8 cellular contexts compared by ENCODE assay signal in genomic region chr17:998111-998510, GRCh38. TPM values are rescaled to one million over a fixed set of nuclear protein-coding genes. Genes with fewer than 3 reads are reported as not detected.
DNase-seq lines count a peak whose midpoint lies in the region; ATAC-seq and TF ChIP-seq lines count a peak whose summit lies in the region.

No MANE protein-coding gene starts in this region.

- H3K27me3 ChIP-seq in iPS-15b (ENCODE audit: control insufficient read depth, insufficient read depth, low read length): no peaks in the 10 kb centered on the region
- H3K27me3 ChIP-seq in stomach: no peaks in the 10 kb centered on the region

- H3K4me1 ChIP-seq in iPS-15b (ENCODE audit: control insufficient read depth, insufficient read depth, low read length) (peaks cover 2% of the 10 kb centered on the region), stomach (peaks cover 45 to 67% (median 60%) of the 10 kb centered on the region in 4 donors)

- peaks cover 22% of the 10 kb centered on the region for H3K9me3 Mint-ChIP-seq in activated naive CD4-positive, alpha-beta T cell treated with anti-CD3 and anti-CD28 coated beads, Interleukin-2, amount 10 ng/mL, durations not matched to agents 7 days and 5 days
- H3K9me3 Mint-ChIP-seq in activated CD8-positive, alpha-beta T cell treated with anti-CD3 and anti-CD28 coated beads, Interleukin-2, amount 10 ng/mL, durations not matched to agents 7 days and 5 days (ENCODE audit: insufficient read depth): peaks cover 11% of the 10 kb centered on the region

- peaks cover 25% of the 10 kb centered on the region for H3K36me3 Mint-ChIP-seq in activated naive CD4-positive, alpha-beta T cell treated with anti-CD3 and anti-CD28 coated beads, Interleukin-2, amount 10 ng/mL, durations not matched to agents 7 days and 5 days
- peaks cover 33% of the 10 kb centered on the region for H3K36me3 Mint-ChIP-seq in activated CD8-positive, alpha-beta T cell treated with anti-CD3 and anti-CD28 coated beads, Interleukin-2, amount 10 ng/mL, durations not matched to agents 7 days and 5 days (ENCODE audit: low read depth)

- WGBS in stomach, 5 donors: 15 to 35% (median 25%) methylated on average over 2 of the region's 2 CpGs

- peaks cover 6% of the 10 kb centered on the region for H3K27me3 Mint-ChIP-seq in activated naive CD4-positive, alpha-beta T cell treated with anti-CD3 and anti-CD28 coated beads, Interleukin-2, amount 10 ng/mL, durations not matched to agents 7 days and 5 days
- H3K27me3 Mint-ChIP-seq in activated CD8-positive, alpha-beta T cell treated with anti-CD3 and anti-CD28 coated beads, Interleukin-2, amount 10 ng/mL, durations not matched to agents 7 days and 5 days (ENCODE audit: low read depth): no peaks in the 10 kb centered on the region

- CTCF ChIA-PET in activated naive CD4-positive, alpha-beta T cell treated with anti-CD3 and anti-CD28 coated beads, Interleukin-2, amount 10 ng/mL, durations not matched to agents 7 days and 5 days (lab: Charles Lee): interaction anchor here (1.7 kb wide), 2 partner anchors 58 to 203 kb away, joined by 9 to 11 read pairs; no protein-coding TSS in a partner anchor
- CTCF ChIA-PET in activated CD8-positive, alpha-beta T cell treated with anti-CD3 and anti-CD28 coated beads, Interleukin-2, amount 10 ng/mL, durations not matched to agents 7 days and 5 days (lab: Charles Lee): interaction anchor here (1.3 to 4.7 kb wide), 5 partner anchors 9 to 586 kb away, joined by 4 to 47 read pairs (median 9); partner anchors contain the start of genes GLOD4, MRM3 and NXN

- peaks cover 28% of the 10 kb centered on the region for H3K4me1 Mint-ChIP-seq in activated naive CD4-positive, alpha-beta T cell treated with anti-CD3 and anti-CD28 coated beads, Interleukin-2, amount 10 ng/mL, durations not matched to agents 7 days and 5 days
- peaks cover 23% of the 10 kb centered on the region for H3K4me1 Mint-ChIP-seq in activated CD8-positive, alpha-beta T cell treated with anti-CD3 and anti-CD28 coated beads, Interleukin-2, amount 10 ng/mL, durations not matched to agents 7 days and 5 days (ENCODE audit: low read depth)

- H3K27ac Mint-ChIP-seq in activated naive CD4-positive, alpha-beta T cell treated with anti-CD3 and anti-CD28 coated beads, Interleukin-2, amount 10 ng/mL, durations not matched to agents 7 days and 5 days: peak overlapping the region; percentile 78
- H3K27ac Mint-ChIP-seq in activated CD8-positive, alpha-beta T cell treated with anti-CD3 and anti-CD28 coated beads, Interleukin-2, amount 10 ng/mL, durations not matched to agents 7 days and 5 days: peak overlapping the region; percentile 95

- TF ChIP-seq EP300 in stomach (IDR thresholded peaks at IDR 0.05): no peak

- intact Hi-C loops in stomach (cut with DNase I; ENCODE audit: low total_unique reads): no loop called here

- peaks cover 19% of the 10 kb centered on the region for H3K36me3 ChIP-seq in iPS-15b (ENCODE audit: control insufficient read depth, insufficient read depth, low read length)
- peaks cover 31 to 39% (median 38%) of the 10 kb centered on the region in 4 donors for H3K36me3 ChIP-seq in stomach

- H3K9me3 ChIP-seq in iPS-15b (ENCODE audit: control insufficient read depth, insufficient read depth, low read length) (no peaks in the 10 kb centered on the region), stomach (no peaks in the 10 kb centered on the region)

- no peak for TF ChIP-seq CTCF in stomach (IDR thresholded peaks at IDR 0.05)

- peak overlapping the region; percentile 98 for H3K4me3 Mint-ChIP-seq in activated naive CD4-positive, alpha-beta T cell treated with anti-CD3 and anti-CD28 coated beads, Interleukin-2, amount 10 ng/mL, durations not matched to agents 7 days and 5 days
- peak overlapping the region; percentile 89 for H3K4me3 Mint-ChIP-seq in activated CD8-positive, alpha-beta T cell treated with anti-CD3 and anti-CD28 coated beads, Interleukin-2, amount 10 ng/mL, durations not matched to agents 7 days and 5 days

- no peak overlapping the region for H3K9ac ChIP-seq in iPS-15b (ENCODE audit: low read depth, low read length)

- H3K4me3 ChIP-seq in iPS-15b (ENCODE audit: low read depth, low read length) (peak overlapping the region; percentile 100), stomach (peak overlapping the region; percentile 71 to 100 (median 93))

- no peak for DNase-seq in activated naive CD4-positive, alpha-beta T cell treated with anti-CD3 and anti-CD28 coated beads, Interleukin-2, amount 10 ng/mL, durations not matched to agents 7 days and 5 days
- DNase-seq in activated naive CD4-positive, alpha-beta T cell (lab: John Stamatoyannopoulos, UW): no peak
- no peak for DNase-seq in activated CD8-positive, alpha-beta T cell treated with anti-CD3 and anti-CD28 coated beads, Interleukin-2, amount 10 ng/mL, durations not matched to agents 7 days and 5 days
- DNase-seq in stomach (no peak), NCI-H146 treated with DMSO at 0.1 percent for 48 hours (lab: John Stamatoyannopoulos, UW; ENCODE audit: unreplicated experiment) (no peak)
- DNase-seq in activated CD8-positive, alpha-beta memory T cell treated with anti-CD3 and anti-CD28 coated beads for 24 hours: no peak

- no peak for TF ChIP-seq POLR2A in stomach (IDR thresholded peaks at IDR 0.05)

- no peak for ATAC-seq in activated CD8-positive, alpha-beta T cell treated with anti-CD3 and anti-CD28 coated beads, Interleukin-2, amount 10 ng/mL, durations not matched to agents 7 days and 5 days
- no peak for ATAC-seq in GM19467 (IDR thresholded peaks at IDR 0.05; ENCODE audit: unreplicated experiment)

- peak overlapping the region in 1 of 5 donors; percentile 95 for H3K27ac ChIP-seq in stomach

- POLR2A ChIA-PET in activated CD8-positive, alpha-beta T cell treated with anti-CD3 and anti-CD28 coated beads, Interleukin-2, amount 10 ng/mL, durations not matched to agents 7 days and 5 days (lab: Charles Lee): interaction anchor here (1.1 kb wide), 1 partner anchor 120 kb away, joined by 3 read pairs; no protein-coding TSS in a partner anchor

RNA-seq across cellular contexts. Expression of gene TIMM22, which starts 1.2 kb away (rescaled TPM):
- total RNA-seq in activated CD8-positive, alpha-beta T cell treated with anti-CD3 and anti-CD28 coated beads, Interleukin-2, amount 10 ng/mL, durations not matched to agents 7 days and 5 days: 10 to 100 TPM; 10.0 to 10.4 TPM
- 10 to 100 TPM in 2 of 5 donors, 1 to 10 TPM in 2, under 1 TPM in 1; 0.29 to 22.6 (median 8.9) TPM for total RNA-seq in stomach
- 1 to 10 TPM; 7.3 to 9.5 (median 8.6) TPM for polyA plus RNA-seq in stomach

RNA-seq across cellular contexts. Expression of gene NXN, which starts 18.5 kb away (rescaled TPM):
- under 1 TPM; 0.68 to 0.97 TPM for total RNA-seq in activated CD8-positive, alpha-beta T cell treated with anti-CD3 and anti-CD28 coated beads, Interleukin-2, amount 10 ng/mL, durations not matched to agents 7 days and 5 days
- total RNA-seq in stomach: 10 to 100 TPM; 21.0 to 47.8 (median 26.9) TPM
- polyA plus RNA-seq in stomach: 10 to 100 TPM; 17.9 to 33.8 (median 23.2) TPM

Comparison
In these comparisons a context has a peak if more than half of its experiments do, and no peak if none do; other contexts are left out.
1. RNA of gene NXN, which starts 18.5 kb away (total RNA-seq): 21.0 to 47.8 TPM in stomach; 0.68 to 0.97 TPM in activated CD8-positive, alpha-beta T cell treated with anti-CD3 and anti-CD28 coated beads, Interleukin-2, amount 10 ng/mL, durations not matched to agents 7 days and 5 days; every median in the first group is over 10 times any median in the second.